ENCODE assay signal across 8 cellular contexts in genomic region chr2:27753744-27754588, GRCh38. TPM values are rescaled to one million over a fixed set of nuclear protein-coding genes. Genes with fewer than 3 reads are reported as not detected.
A peak's percentile ranks its signal among the peaks of the same experiment; 100 is the strongest.
DNase-seq lines count a peak whose midpoint lies in the region; ATAC-seq and TF ChIP-seq lines count a peak whose summit lies in the region.

No MANE protein-coding gene starts in this region.

- H3K4me1 Mint-ChIP-seq in activated T-cell treated with anti-CD3 and anti-CD28 coated beads, Interleukin-2, amount 50 U/mL, for 4 hours (ENCODE audit: low read depth), result no peaks in the 10 kb centered on the region
- peaks cover 21% of the 10 kb centered on the region for H3K4me1 Mint-ChIP-seq in osteocyte (ENCODE audit: unreplicated experiment)

- WGBS in upper lobe of left lung, 2 donors, result 47 to 53% methylated on average over 6 of the region's 6 CpGs

- H3K4me1 ChIP-seq in upper lobe of left lung, result peaks cover 0 to 8% (median 0%) of the 10 kb centered on the region in 4 donors

- H3K27ac Mint-ChIP-seq in osteocyte (ENCODE audit: unreplicated experiment), result no peak overlapping the region

- H3K9me3 Mint-ChIP-seq in activated T-cell treated with anti-CD3 and anti-CD28 coated beads, Interleukin-2, amount 50 U/mL, for 4 hours, result peaks cover under 1% of the 10 kb centered on the region
- peaks cover under 1% of the 10 kb centered on the region for H3K9me3 Mint-ChIP-seq in osteocyte (ENCODE audit: unreplicated experiment)

- no peaks in the 10 kb centered on the region for H3K9me3 ChIP-seq in upper lobe of left lung

- no peak overlapping the region for H3K4me3 ChIP-seq in fibroblast of the aortic adventitia (ENCODE audit: low read depth, low read length)
- H3K4me3 ChIP-seq in upper lobe of left lung, result no peak overlapping the region

- no peaks in the 10 kb centered on the region for H3K36me3 Mint-ChIP-seq in activated T-cell treated with anti-CD3 and anti-CD28 coated beads, Interleukin-2, amount 50 U/mL, for 4 hours (ENCODE audit: insufficient read depth)
- peaks cover 1% of the 10 kb centered on the region for H3K36me3 Mint-ChIP-seq in osteocyte (ENCODE audit: unreplicated experiment)

- no peak overlapping the region for H3K4me3 Mint-ChIP-seq in activated T-cell treated with anti-CD3 and anti-CD28 coated beads, Interleukin-2, amount 50 U/mL, for 4 hours
- no peak overlapping the region for H3K4me3 Mint-ChIP-seq in osteocyte (ENCODE audit: unreplicated experiment)

- peak overlapping the region in 1 of 4 donors; percentile 16 for H3K27ac ChIP-seq in upper lobe of left lung

- H3K27me3 Mint-ChIP-seq in activated T-cell treated with anti-CD3 and anti-CD28 coated beads, Interleukin-2, amount 50 U/mL, for 4 hours (ENCODE audit: low read depth), result peaks cover 8% of the 10 kb centered on the region
- H3K27me3 Mint-ChIP-seq in osteocyte (ENCODE audit: unreplicated experiment), result no peaks in the 10 kb centered on the region

- in situ Hi-C loops in Caki2 (cut with HindIII; ENCODE audit: low pct_unique_long_range_greater_than_20kb, low sequenced_read_pairs), result no loop called here

- no peak for TF ChIP-seq POLR2A in upper lobe of left lung (IDR thresholded peaks at IDR 0.05)

- no peaks in the 10 kb centered on the region for H3K36me3 ChIP-seq in upper lobe of left lung

- no peaks in the 10 kb centered on the region for H3K27me3 ChIP-seq in upper lobe of left lung

- ATAC-seq in activated T-cell treated with anti-CD3 and anti-CD28 coated beads, Interleukin-2, amount 50 U/mL, for 4 hours, result peak; percentile 87 to 97
- ATAC-seq in upper lobe of left lung (ENCODE audit: low FRiP score in 2 of 2) (peak; percentile 83 to 87), HG03378 (IDR thresholded peaks at IDR 0.05; ENCODE audit: unreplicated experiment) (no peak)

- DNase-seq in Caki2 (ENCODE audit: low read depth) (peak; percentile 66), HUDEP-2 (lab: John Stamatoyannopoulos, UW; ENCODE audit: unreplicated experiment in 76 of 76) (peak in 68 of 76 experiments; percentile 6 to 82 (median 56)), fibroblast of the aortic adventitia (ENCODE audit: low read depth) (peak; percentile 84), osteocyte (ENCODE audit: extremely low spot score, unreplicated experiment) (peak; percentile 91), upper lobe of left lung (peak in 1 of 2 donors; percentile 92)
- DNase-seq in activated T-cell treated with anti-CD3 and anti-CD28 coated beads, Interleukin-2, amount 50 U/mL, for 4 hours, result peak; percentile 67

- TF ChIP-seq EP300 in upper lobe of left lung (IDR thresholded peaks at IDR 0.05), result no peak

- TF ChIP-seq CTCF in fibroblast of the aortic adventitia (IDR thresholded peaks at IDR 0.05; ENCODE audit: insufficient read depth, low read length) (peak; percentile 96), osteocyte (IDR thresholded peaks at IDR 0.05) (peak; percentile 93), upper lobe of left lung (IDR thresholded peaks at IDR 0.05) (peak; percentile 79 to 88 (median 85))

TF ChIP-seq in PFSK-1, 5 proteins besides CTCF, POLR2A, EP300 and RAD21:
- TF ChIP-seq SIN3A (IDR thresholded peaks at IDR 0.05; ENCODE audit: borderline replicate concordance, insufficient read depth, low read length) (no peak), FOXP2 (optimal IDR thresholded peaks at IDR 0.05; ENCODE audit: borderline replicate concordance, extremely low read depth, extremely low read length, insufficient read depth) (peak; percentile 50)

RNA-seq across cellular contexts. Expression of gene MRPL33, which starts 17.6 kb away (rescaled TPM):
- 288 and 289 TPM in 2 replicates for total RNA-seq in Caki2 (2014; rRNA removed; shearing (Covaris generic); ENCODE audit: low replicate concordance)
- polyA plus RNA-seq in PFSK-1 (2012; ENCODE audit: insufficient read length, low read depth), result 33.5 TPM
- 10 to 100 TPM; 67.9 to 84.5 (median 68.4) TPM for total RNA-seq in activated T-cell treated with anti-CD3 and anti-CD28 coated beads, Interleukin-2, amount 50 U/mL, for 4 hours
- total RNA-seq in fibroblast of the aortic adventitia (ENCODE audit: low replicate concordance) (100 and 109 TPM in 2 replicates), osteocyte (43.5 and 51.6 TPM in 2 replicates), upper lobe of left lung (100 to 1,000 TPM in 2 of 6 donors, 10 to 100 TPM in 4; 54.5 to 122 (median 72.4) TPM)
